8 cellular contexts compared by ENCODE assay signal in the genomic region with DNA sequence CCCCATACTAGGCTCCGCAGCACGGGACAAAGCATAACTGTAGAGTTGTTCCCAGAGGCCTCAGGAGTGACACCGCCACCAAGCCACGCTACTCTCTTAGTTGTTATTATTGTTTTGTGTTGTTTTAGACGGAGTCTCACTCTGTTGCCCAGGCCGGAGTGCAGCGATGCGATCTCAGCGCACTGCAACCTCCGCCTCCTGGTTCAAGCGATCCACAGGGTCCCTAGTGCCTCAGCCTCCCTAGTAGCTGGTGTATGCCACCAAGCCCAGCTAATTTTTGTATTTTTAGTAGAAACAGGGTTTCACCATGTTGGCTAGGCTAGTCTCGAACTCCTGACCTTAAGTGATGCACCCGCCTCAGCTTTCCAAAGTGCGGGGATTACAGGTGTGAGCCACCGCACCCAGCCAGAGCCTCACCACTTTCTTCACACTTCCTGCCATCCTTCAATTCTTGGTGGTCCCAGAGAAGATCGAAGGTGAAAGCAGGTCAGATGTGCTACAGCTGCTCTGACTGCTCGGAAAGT. TPM values are rescaled to one million over a fixed set of nuclear protein-coding genes. Genes with fewer than 3 reads are reported as not detected.
DNase-seq lines count a peak whose midpoint lies in the region; TF ChIP-seq lines count a peak whose summit lies in the region.

No MANE protein-coding gene starts in this region.

- DNase-seq in choroid plexus epithelial cell (ENCODE audit: low read depth): no peak
- no peak for DNase-seq in amygdala (lab: John Stamatoyannopoulos, UW)
- DNase-seq in NCI-H345 treated with DMSO at 0.1 percent for 48 hours (lab: John Stamatoyannopoulos, UW; ENCODE audit: unreplicated experiment): no peak
- no peak for DNase-seq in NCI-H1436 (lab: John Stamatoyannopoulos, UW)
- DNase-seq in NCI-H2227 (lab: John Stamatoyannopoulos, UW; ENCODE audit: unreplicated experiment): no peak

- peaks cover under 1% of the 10 kb centered on the region for H3K36me3 ChIP-seq in muscle layer of colon (ENCODE audit: insufficient read depth, low read length)

- peaks cover 15 to 28% (median 24%) of the 10 kb centered on the region in 3 donors for H3K4me1 Mint-ChIP-seq in IgD-negative memory B cell

- no peaks in the 10 kb centered on the region for H3K27me3 ChIP-seq in muscle layer of colon (ENCODE audit: control insufficient read depth in 1 of 2, insufficient read depth in 2 of 2, low read length in 2 of 2)

- no peaks in the 10 kb centered on the region for H3K9me3 ChIP-seq in muscle layer of colon (ENCODE audit: low read length)

- peaks cover 9% of the 10 kb centered on the region for H3K4me1 ChIP-seq in muscle layer of colon (ENCODE audit: insufficient read depth, low read length)

- H3K27me3 Mint-ChIP-seq in IgD-negative memory B cell: no peaks in the 10 kb centered on the region

- H3K27ac ChIP-seq in 22Rv1: peak overlapping the region; percentile 95
- H3K27ac ChIP-seq in muscle layer of colon (ENCODE audit: low read depth, low read length): peak overlapping the region; percentile 35

- H3K27ac Mint-ChIP-seq in IgD-negative memory B cell: peak overlapping the region; percentile 95 to 98 (median 97)

- peak overlapping the region; percentile 98 to 100 (median 99) for H3K4me3 Mint-ChIP-seq in IgD-negative memory B cell

- no peaks in the 10 kb centered on the region for H3K9me3 Mint-ChIP-seq in IgD-negative memory B cell

- H3K36me3 Mint-ChIP-seq in IgD-negative memory B cell: no peaks in the 10 kb centered on the region

- peak overlapping the region; percentile 97 for H3K4me3 ChIP-seq in choroid plexus epithelial cell (ENCODE audit: low read depth, low read length)
- H3K4me3 ChIP-seq in muscle layer of colon (ENCODE audit: low read depth in 1 of 2, low read length in 2 of 2): peak overlapping the region; percentile 80 to 88

- TF ChIP-seq CTCF in 22Rv1 (IDR thresholded peaks at IDR 0.05): no peak
- no peak for TF ChIP-seq CTCF in choroid plexus epithelial cell (conservative IDR thresholded peaks at IDR 0.05; ENCODE audit: low read depth, low read length)

- H3K9ac ChIP-seq in muscle layer of colon (ENCODE audit: low read length): peak overlapping the region; percentile 91

RNA-seq across cellular contexts. Expression of a gene that starts 11.8 kb away (rescaled TPM):
- 72.3 TPM for polyA plus RNA-seq in IgD-negative memory B cell

RNA-seq across cellular contexts. Expression of a gene that starts 24.6 kb away (rescaled TPM):
- 1.0 TPM for polyA plus RNA-seq in IgD-negative memory B cell

RNA-seq across cellular contexts. Expression of a gene that starts 38.0 kb away (rescaled TPM):
- polyA plus RNA-seq in IgD-negative memory B cell: 272 TPM
